ENCODE assay signal across 8 cellular contexts in the genomic region with DNA sequence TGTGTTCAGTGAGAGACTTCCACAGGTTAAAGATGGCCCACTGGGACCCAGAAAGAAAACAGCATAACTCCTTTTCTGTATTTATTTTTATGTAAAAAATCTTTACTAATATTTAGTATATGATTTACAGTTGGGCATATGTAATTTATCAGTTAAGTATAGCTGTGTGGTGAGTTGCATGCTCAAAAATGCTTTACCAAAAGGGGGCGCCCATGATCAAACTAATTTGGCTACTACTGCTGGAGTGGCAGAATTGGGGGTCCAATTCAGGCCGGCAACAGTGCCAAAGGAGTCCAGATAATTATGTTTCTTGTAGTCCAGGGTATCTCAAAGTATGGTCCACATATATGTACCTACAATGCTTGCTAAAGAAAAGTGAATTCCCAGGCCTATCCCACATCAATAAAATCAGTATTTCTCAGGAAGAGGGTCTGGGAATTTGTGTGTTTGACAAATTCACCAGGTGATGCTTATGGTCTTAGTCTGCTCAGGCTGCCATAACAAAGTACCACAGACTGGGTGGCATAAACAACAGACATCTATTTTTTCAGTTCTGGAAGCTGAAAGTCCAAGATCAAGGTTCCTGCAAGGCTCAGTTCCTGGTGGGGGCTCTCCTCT.
A peak's percentile ranks its signal among the peaks of the same experiment; 100 is the strongest.
DNase-seq lines count a peak whose midpoint lies in the region; ATAC-seq, FAIRE-seq and TF ChIP-seq lines count a peak whose summit lies in the region.

No MANE protein-coding gene starts in this region.

- H3K9ac ChIP-seq in keratinocyte (ENCODE audit: control insufficient read depth, extremely low read depth, insufficient read depth, low read length) = no peak overlapping the region

- peaks cover 2% of the 10 kb centered on the region for H3K9me3 ChIP-seq in keratinocyte (ENCODE audit: control insufficient read depth, low read depth, low read length)

- H3K4me2 ChIP-seq in keratinocyte (ENCODE audit: control insufficient read depth, extremely low read depth, insufficient read depth, low read depth, low read length) = no peak overlapping the region

- DNase-seq in GM13976 (ENCODE audit: low spot score) (no peak), RWPE1 (ENCODE audit: low spot score) (no peak), keratinocyte (ENCODE audit: low read depth, low spot score) (no peak)
- DNase-seq in activated naive CD4-positive, alpha-beta T cell treated with anti-CD3 and anti-CD28 coated beads, Interleukin-2, amount 50 U/mL, for 16 hours = peak; percentile 37
- peak; percentile 30 for DNase-seq in stimulated activated CD8-positive, alpha-beta memory T cell treated with anti-CD3 and anti-CD28 coated beads, Interleukin-15, amount 100 ng/mL, for 1 hour (ENCODE audit: low read depth)

- no peaks in the 10 kb centered on the region for H3K9me1 ChIP-seq in keratinocyte (ENCODE audit: control insufficient read depth, extremely low read depth, insufficient read depth, low read length)

- H2AFZ ChIP-seq in keratinocyte (ENCODE audit: control insufficient read depth, low read length) = no peak overlapping the region

- no peak overlapping the region for H3K4me3 ChIP-seq in keratinocyte (ENCODE audit: control insufficient read depth in 2 of 3, extremely low read depth in 1 of 3, insufficient read depth in 2 of 3, low read depth in 1 of 3, low read length in 3 of 3)

- peak; percentile 76 for TF ChIP-seq CTCF in 22Rv1 (IDR thresholded peaks at IDR 0.05)
- TF ChIP-seq CTCF in GM13976 (IDR thresholded peaks at IDR 0.05; ENCODE audit: borderline replicate concordance, control extremely low read depth, extremely low read depth, insufficient read depth, missing control alignments) = peak; percentile 15
- peak; percentile 38 for TF ChIP-seq CTCF in RWPE1 (conservative IDR thresholded peaks at IDR 0.05; ENCODE audit: low read depth)
- TF ChIP-seq CTCF in keratinocyte (optimal IDR thresholded peaks at IDR 0.05 in 1 of 3, IDR thresholded peaks at IDR 0.05 in 1 of 3, conservative IDR thresholded peaks at IDR 0.05 in 1 of 3; ENCODE audit: extremely low read depth in 1 of 3, insufficient read depth in 2 of 3, low read length in 3 of 3) = peak; percentile 55 to 60 (median 59)

- H3K27me3 ChIP-seq in keratinocyte (ENCODE audit: control insufficient read depth, extremely low read depth, insufficient read depth, low read length) = no peaks in the 10 kb centered on the region

- in situ Hi-C loops in GM13976 (cut with MboI; ENCODE audit: low sequenced_read_pairs, unreplicated experiment) = no loop called here

- dilution Hi-C loops in keratinocyte (cut with MboI; ENCODE audit: extremely low pct_ligation_motif_present, low sequenced_read_pairs) = no loop called here

- POLR2A ChIA-PET in RWPE1 (lab: Yijun Ruan, JAX; ENCODE audit: low non-redundant PET) = no interaction called here

- FAIRE-seq in keratinocyte (lab: Jason Lieb, UNC) = no peak

- H3K36me3 ChIP-seq in keratinocyte (ENCODE audit: control insufficient read depth in 2 of 2, extremely low read depth in 1 of 2, insufficient read depth in 2 of 2, low read length in 2 of 2) = no peaks in the 10 kb centered on the region

- H3K79me2 ChIP-seq in keratinocyte (ENCODE audit: control insufficient read depth, insufficient read depth, low read length) = no peaks in the 10 kb centered on the region

- CTCF ChIA-PET in RWPE1 (lab: Yijun Ruan, JAX) = interaction anchor here (0.5 to 0.8 kb wide), 3 partner anchors 169 to 709 kb away, joined by 3 to 4 read pairs (median 3); no protein-coding TSS in a partner anchor

- ATAC-seq in HG03520 (IDR thresholded peaks at IDR 0.05; ENCODE audit: unreplicated experiment) (no peak), GM19324 (IDR thresholded peaks at IDR 0.05; ENCODE audit: low FRiP score, unreplicated experiment) (no peak)

- H3K27ac ChIP-seq in 22Rv1 = no peak overlapping the region
- no peak overlapping the region for H3K27ac ChIP-seq in RWPE1
- no peak overlapping the region for H3K27ac ChIP-seq in keratinocyte (ENCODE audit: control insufficient read depth, insufficient read depth, low read length)

- no peaks in the 10 kb centered on the region for H3K4me1 ChIP-seq in keratinocyte (ENCODE audit: control insufficient read depth, extremely low read depth, insufficient read depth, low read length)

- no peaks in the 10 kb centered on the region for H4K20me1 ChIP-seq in keratinocyte (ENCODE audit: control insufficient read depth, extremely low read depth, insufficient read depth, low read length)

Comparison
In these comparisons a context has a peak if more than half of its experiments do, and no peak if none do; other contexts are left out.
1. CTCF ChIP-seq: peak in every context shown above with its lines; median percentile 76 in 22Rv1; 59 in keratinocyte; 38 in RWPE1; 15 in GM13976.
2. DNase-seq: peak in activated naive CD4-positive, alpha-beta T cell treated with anti-CD3 and anti-CD28 coated beads, Interleukin-2, amount 50 U/mL, for 16 hours (single experiment) and stimulated activated CD8-positive, alpha-beta memory T cell treated with anti-CD3 and anti-CD28 coated beads, Interleukin-15, amount 100 ng/mL, for 1 hour (single experiment); none in GM13976 (single experiment), RWPE1 (single experiment) and keratinocyte (single experiment).